ENCODE assay signal across 8 cellular contexts in genomic region chr1:41891403-41891896, GRCh38. TPM values are rescaled to one million over a fixed set of nuclear protein-coding genes. Genes with fewer than 3 reads are reported as not detected.
DNase-seq lines count a peak whose midpoint lies in the region; ATAC-seq lines count a peak whose summit lies in the region.

No MANE protein-coding gene starts in this region.

- DNase-seq in NCI-H510A treated with DMSO at 0.1 percent for 48 hours (lab: John Stamatoyannopoulos, UW) (peak; percentile 61), NCI-H510A (lab: John Stamatoyannopoulos, UW) (no peak), NOMO-1 treated with DMSO at 0.1 percent for 48 hours (lab: John Stamatoyannopoulos, UW; ENCODE audit: unreplicated experiment) (peak; percentile 76), left ventricle myocardium superior (no peak), NCI-H1436 (lab: John Stamatoyannopoulos, UW) (no peak)
- peak; percentile 17 to 41 for DNase-seq in activated T-helper 1 cell treated with anti-CD3 and anti-CD28 coated beads, Interleukin-2, amount 50 U/mL, for 16 hours (ENCODE audit: low read depth in 1 of 2, low spot score in 1 of 2)
- peak; percentile 42 for DNase-seq in stimulated activated CD4-positive, alpha-beta T cell treated with anti-CD3 and anti-CD28 coated beads, Interleukin-12 subunit alpha, Interleukin-12 subunit beta, amount 100 ng/mL, for 4 hours

- intact Hi-C loops in left ventricle myocardium superior (cut with micrococcal nuclease), result no loop called here

- ATAC-seq in HG02981 (IDR thresholded peaks at IDR 0.05; ENCODE audit: unreplicated experiment), result peak; percentile 88
- peak; percentile 71 for ATAC-seq in left ventricle myocardium superior

RNA-seq across cellular contexts. Expression of gene HIVEP3, which starts 27.3 kb away (rescaled TPM):
- total RNA-seq in left ventricle myocardium superior, result 6.5 TPM

Comparison
In these comparisons a context has a peak if more than half of its experiments do, and no peak if none do; other contexts are left out.
1. DNase-seq: peak in NCI-H510A treated with DMSO at 0.1 percent for 48 hours (single experiment), NOMO-1 treated with DMSO at 0.1 percent for 48 hours (single experiment), activated T-helper 1 cell treated with anti-CD3 and anti-CD28 coated beads, Interleukin-2, amount 50 U/mL, for 16 hours (2 of 2) and stimulated activated CD4-positive, alpha-beta T cell treated with anti-CD3 and anti-CD28 coated beads, Interleukin-12 subunit alpha, Interleukin-12 subunit beta, amount 100 ng/mL, for 4 hours (single experiment); none in NCI-H510A (single experiment), left ventricle myocardium superior (single experiment) and NCI-H1436 (single experiment).